Comparison of ENCODE assay signal across 22 cellular contexts in genomic region chr3:10531031-10531430, GRCh38. TPM values are rescaled to one million over a fixed set of nuclear protein-coding genes. Genes with fewer than 3 reads are reported as not detected.
"Had no signal": no experiment of that assay in that cellular context is flagged by ENCODE, and none has a peak within 500 bp of the region (broad histone marks: within the 10 kb centered on the region; RNA-seq: fewer than 3 reads in every experiment).

No MANE protein-coding gene starts in this region.

- DNase-seq: activated CD4-positive, alpha-beta T cell treated with anti-CD3 and anti-CD28 coated beads for 48 hours; activated CD4-positive, CD25-positive, alpha-beta regulatory T cell; activated CD8-positive, alpha-beta T cell treated with anti-CD3 and anti-CD28 coated beads, Interleukin-2, amount 10 ng/mL, durations not matched to agents 7 days and 5 days; activated gamma-delta T cell; dermis blood vessel endothelial cell; effector memory CD8-positive, alpha-beta T cell; foreskin fibroblast; left lung; midbrain; SHP77 treated with DMSO at 0.1 percent for 48 hours; SK-N-SH; stimulated activated naive CD8-positive, alpha-beta T cell treated with anti-CD3 and anti-CD28 coated beads, Interleukin-15, Interleukin-2, amounts not matched to agents 100 U/mL and 50 U/mL, for 24 hours; transverse colon had no signal

- H3K79me2 ChIP-seq: hepatocyte, parathyroid adenoma had no signal

- ATAC-seq: activated CD8-positive, alpha-beta T cell treated with anti-CD3 and anti-CD28 coated beads, Interleukin-2, amount 10 ng/mL, durations not matched to agents 7 days and 5 days; effector memory CD8-positive, alpha-beta T cell; left lung; right lobe of liver; stimulated activated naive CD8-positive, alpha-beta T cell treated with anti-CD3 and anti-CD28 coated beads, Interleukin-15, Interleukin-2, amounts not matched to agents 100 U/mL and 50 U/mL, for 24 hours had no signal

- H3K9me3 ChIP-seq: left lung, neutrophil, right lobe of liver, SK-N-SH, transverse colon had no signal

- H3K9ac ChIP-seq: parathyroid adenoma, SK-N-SH had no signal

- H3K4me3 Mint-ChIP-seq: activated CD8-positive, alpha-beta T cell treated with anti-CD3 and anti-CD28 coated beads, Interleukin-2, amount 10 ng/mL, durations not matched to agents 7 days and 5 days; activated naive CD4-positive, alpha-beta T cell treated with anti-CD3 and anti-CD28 coated beads, Interleukin-2, amount 50 U/mL, for 24 hours; effector memory CD8-positive, alpha-beta T cell had no signal

- H3K4me1 Mint-ChIP-seq: activated naive CD4-positive, alpha-beta T cell treated with anti-CD3 and anti-CD28 coated beads, Interleukin-2, amount 50 U/mL, for 24 hours had no signal

- H3K4me3 ChIP-seq: hepatocyte, left lung, right lobe of liver, transverse colon had no signal

- FAIRE-seq: bronchial epithelial cell, islet of Langerhans had no signal

- H2AFZ ChIP-seq: hepatocyte, parathyroid adenoma had no signal

- H3K27ac Mint-ChIP-seq: activated CD8-positive, alpha-beta T cell treated with anti-CD3 and anti-CD28 coated beads, Interleukin-2, amount 10 ng/mL, durations not matched to agents 7 days and 5 days; activated naive CD4-positive, alpha-beta T cell treated with anti-CD3 and anti-CD28 coated beads, Interleukin-2, amount 50 U/mL, for 24 hours; effector memory CD8-positive, alpha-beta T cell had no signal

- H3K36me3 Mint-ChIP-seq: activated naive CD4-positive, alpha-beta T cell treated with anti-CD3 and anti-CD28 coated beads, Interleukin-2, amount 50 U/mL, for 24 hours had no signal

- H3K4me2 ChIP-seq: hepatocyte, SK-N-SH had no signal

- H3K27me3 ChIP-seq: neutrophil, right lobe of liver had no signal

- H3K4me1 ChIP-seq: left lung, parathyroid adenoma, right lobe of liver, transverse colon had no signal

- H3K9me3 Mint-ChIP-seq: activated naive CD4-positive, alpha-beta T cell treated with anti-CD3 and anti-CD28 coated beads, Interleukin-2, amount 50 U/mL, for 24 hours; effector memory CD8-positive, alpha-beta T cell had no signal

- H3K36me3 ChIP-seq: left lung, neutrophil, right lobe of liver, transverse colon had no signal

- H3K27ac ChIP-seq: hepatocyte, left lung, neutrophil, parathyroid adenoma, right lobe of liver, transverse colon had no signal

RNA-seq across cellular contexts. Expression of gene ATP2B2, which starts 25.6 kb away (rescaled TPM):
- total RNA-seq: activated CD8-positive, alpha-beta T cell treated with anti-CD3 and anti-CD28 coated beads, Interleukin-2, amount 10 ng/mL, durations not matched to agents 7 days and 5 days; bronchial epithelial cell; dermis blood vessel endothelial cell; glomerular endothelial cell; lung microvascular endothelial cell; transverse colon had no signal
